In genomic region chr16:75234856-75235696, GRCh38 we compare ENCODE assay signal across 15 cellular contexts. TPM values are rescaled to one million over a fixed set of nuclear protein-coding genes. Genes with fewer than 3 reads are reported as not detected.
DNase-seq lines count a peak whose midpoint lies in the region; ATAC-seq and TF ChIP-seq lines count a peak whose summit lies in the region.
"Had no signal": no experiment of that assay in that cellular context is flagged by ENCODE, and none has a peak within 500 bp of the region (broad histone marks: within the 10 kb centered on the region; RNA-seq: fewer than 3 reads in every experiment).

No MANE protein-coding gene starts in this region.

- H3K4me3 Mint-ChIP-seq in MCF 10A (ENCODE audit: unreplicated experiment) = no peak overlapping the region
- H3K4me3 Mint-ChIP-seq: activated CD4-positive, alpha-beta memory T cell treated with anti-CD3 and anti-CD28 coated beads for 36 hours; dendritic cell treated with granulocyte-macrophage colony-stimulating factor and Interleukin-4, amounts not matched to agents 40 ng/mL and 50 ng/mL, for 4 days; natural killer cell had no signal

- H3K9me3 Mint-ChIP-seq in MCF 10A (ENCODE audit: unreplicated experiment) = no peaks in the 10 kb centered on the region
- H3K9me3 Mint-ChIP-seq: activated CD4-positive, alpha-beta memory T cell treated with anti-CD3 and anti-CD28 coated beads for 36 hours; dendritic cell treated with granulocyte-macrophage colony-stimulating factor and Interleukin-4, amounts not matched to agents 40 ng/mL and 50 ng/mL, for 4 days; natural killer cell had no signal

- 69% methylated on average over 24 of the region's 48 CpGs for WGBS in mammary epithelial cell (ENCODE audit: low coverage, missing lambda C conversion rate)
- WGBS in upper lobe of left lung, 2 donors = 81 to 86% methylated on average over 13 to 35 of the region's 48 CpGs

- intact Hi-C loops in mammary epithelial cell (cut with micrococcal nuclease) (loop anchor here (1.0 kb wide), 2 partner anchors 70 to 150 kb away; no protein-coding TSS in a partner anchor), MCF 10A (cut with micrococcal nuclease) (loop anchor here (1.0 to 5.0 kb wide), 2 partner anchors 150 to 167 kb away; no protein-coding TSS in a partner anchor)

- no peak overlapping the region for H3K4me2 ChIP-seq in mammary epithelial cell (ENCODE audit: insufficient read depth, low read depth, low read length)
- H3K4me2 ChIP-seq in osteoblast (ENCODE audit: insufficient read depth, low read length) = no peak overlapping the region

- no peak overlapping the region for H3K27ac Mint-ChIP-seq in MCF 10A (ENCODE audit: low read depth, unreplicated experiment)
- H3K27ac Mint-ChIP-seq: activated CD4-positive, alpha-beta memory T cell treated with anti-CD3 and anti-CD28 coated beads for 36 hours; dendritic cell treated with granulocyte-macrophage colony-stimulating factor and Interleukin-4, amounts not matched to agents 40 ng/mL and 50 ng/mL, for 4 days; natural killer cell had no signal

- H3K4me3 ChIP-seq in mammary epithelial cell (replicated peaks in 1 of 3; ENCODE audit: insufficient read depth in 1 of 3, low read depth in 2 of 3, low read length in 3 of 3) (no peak overlapping the region), coronary artery (no peak overlapping the region), osteoblast (ENCODE audit: insufficient read depth, low read length) (no peak overlapping the region), upper lobe of left lung (no peak overlapping the region)
- H3K4me3 ChIP-seq: SJSA1 had no signal

- H3K4me1 Mint-ChIP-seq in MCF 10A (ENCODE audit: insufficient read depth, unreplicated experiment) = peaks cover 11% of the 10 kb centered on the region

- H3K36me3 ChIP-seq in mammary epithelial cell (ENCODE audit: insufficient read depth, low read length) = peaks cover 19% of the 10 kb centered on the region
- H3K36me3 ChIP-seq in osteoblast (ENCODE audit: insufficient read depth, low read length) = peaks cover 79% of the 10 kb centered on the region
- peaks cover 0 to 62% (median 35%) of the 10 kb centered on the region in 4 donors for H3K36me3 ChIP-seq in upper lobe of left lung

- TF ChIP-seq CTCF in mammary epithelial cell (conservative IDR thresholded peaks at IDR 0.05 in 1 of 2, IDR thresholded peaks at IDR 0.05 in 1 of 2; ENCODE audit: extremely low read depth in 1 of 2, insufficient read depth in 1 of 2, low read depth in 1 of 2, low read length in 2 of 2) (no peak), MCF 10A (IDR thresholded peaks at IDR 0.05; ENCODE audit: unreplicated experiment) (no peak), coronary artery (IDR thresholded peaks at IDR 0.05) (no peak), osteoblast (IDR thresholded peaks at IDR 0.05; ENCODE audit: extremely low read depth, low read depth, low read length) (no peak), upper lobe of left lung (IDR thresholded peaks at IDR 0.05) (no peak)

- H3K9ac ChIP-seq in mammary epithelial cell (ENCODE audit: insufficient read depth, low read length) = no peak overlapping the region

- H3K27me3 ChIP-seq in mammary epithelial cell (ENCODE audit: insufficient read depth, low read length) (no peaks in the 10 kb centered on the region), osteoblast (ENCODE audit: insufficient read depth, low read length) (no peaks in the 10 kb centered on the region), upper lobe of left lung (no peaks in the 10 kb centered on the region)
- H3K27me3 ChIP-seq: SJSA1 had no signal

- H4K20me1 ChIP-seq in mammary epithelial cell (ENCODE audit: insufficient read depth, low read length) = peaks cover 4% of the 10 kb centered on the region
- H4K20me1 ChIP-seq in osteoblast (ENCODE audit: insufficient read depth, low read length) = peaks cover 59% of the 10 kb centered on the region

- ATAC-seq in upper lobe of left lung (ENCODE audit: low FRiP score in 2 of 2) (no peak), HG02981 (IDR thresholded peaks at IDR 0.05; ENCODE audit: unreplicated experiment) (no peak), GM18867 (IDR thresholded peaks at IDR 0.05; ENCODE audit: unreplicated experiment) (no peak)
- ATAC-seq: natural killer cell had no signal

- POLR2A ChIA-PET in MCF 10A (lab: Yijun Ruan, JAX) = interaction anchor here (0.8 to 2.4 kb wide), 7 partner anchors 15 to 150 kb away, joined by 3 to 30 read pairs (median 7); no protein-coding TSS in a partner anchor

- H3K9me3 ChIP-seq in mammary epithelial cell (replicated peaks; ENCODE audit: insufficient read depth, low read length) = no peaks in the 10 kb centered on the region
- no peaks in the 10 kb centered on the region for H3K9me3 ChIP-seq in osteoblast (ENCODE audit: low read depth, low read length)
- H3K9me3 ChIP-seq in upper lobe of left lung = no peaks in the 10 kb centered on the region
- H3K9me3 ChIP-seq: SJSA1 had no signal

- DNase-seq in mammary epithelial cell (no peak), MCF 10A (ENCODE audit: unreplicated experiment) (no peak), coronary artery (ENCODE audit: low spot score) (no peak), osteoblast (ENCODE audit: insufficient read length, low spot score, missing footprints) (peak; percentile 89), upper lobe of left lung (peak in 1 of 2 donors; percentile 85)
- no peak for DNase-seq in stimulated activated CD4-positive, alpha-beta T cell treated with anti-CD3 and anti-CD28 coated beads, Interleukin-4, amount 100 ng/mL, for 1 hour
- DNase-seq: activated CD4-positive, alpha-beta memory T cell treated with anti-CD3 and anti-CD28 coated beads for 36 hours; DND-41; natural killer cell; NCI-H1436; NCI-H2227 treated with DMSO at 0.1 percent for 48 hours had no signal

- peaks cover 40% of the 10 kb centered on the region for H3K4me1 ChIP-seq in mammary epithelial cell (ENCODE audit: insufficient read depth, low read length)
- peaks cover 22% of the 10 kb centered on the region for H3K4me1 ChIP-seq in osteoblast (ENCODE audit: insufficient read depth, low read length)
- peaks cover 28 to 50% (median 38%) of the 10 kb centered on the region in 4 donors for H3K4me1 ChIP-seq in upper lobe of left lung

- H3K79me2 ChIP-seq in mammary epithelial cell (ENCODE audit: insufficient read depth, low read length) (peaks cover 84% of the 10 kb centered on the region), osteoblast (ENCODE audit: insufficient read depth, low read length) (peaks cover 89% of the 10 kb centered on the region)

- peaks cover 48% of the 10 kb centered on the region for H3K36me3 Mint-ChIP-seq in MCF 10A (ENCODE audit: insufficient read depth, unreplicated experiment)
- H3K36me3 Mint-ChIP-seq: activated CD4-positive, alpha-beta memory T cell treated with anti-CD3 and anti-CD28 coated beads for 36 hours; natural killer cell had no signal

- CTCF ChIA-PET in mammary epithelial cell (lab: Charles Lee; ENCODE audit: low non-redundant PET) (interaction anchor here (1.4 kb wide), 1 partner anchor 150 kb away, joined by 9 read pairs; no protein-coding TSS in a partner anchor), MCF 10A (lab: Yijun Ruan, JAX) (interaction anchor here (0.6 to 5.5 kb wide), 20 partner anchors 9 to 177 kb away, joined by 3 to 106 read pairs (median 16); no protein-coding TSS in a partner anchor)

- H2AFZ ChIP-seq in mammary epithelial cell (ENCODE audit: low read depth, low read length) = no peak overlapping the region
- H2AFZ ChIP-seq in osteoblast (ENCODE audit: low read length) = no peak overlapping the region

- TF ChIP-seq POLR2A in upper lobe of left lung (IDR thresholded peaks at IDR 0.05) = no peak

- H3K27ac ChIP-seq in mammary epithelial cell (ENCODE audit: insufficient read depth, low read depth, low read length) = no peak overlapping the region
- peak overlapping the region; percentile 60 to 94 for H3K27ac ChIP-seq in coronary artery
- peak overlapping the region; percentile 61 for H3K27ac ChIP-seq in osteoblast (ENCODE audit: low read depth, low read length)
- peak overlapping the region in 3 of 4 donors; percentile 37 to 71 (median 71) for H3K27ac ChIP-seq in upper lobe of left lung

- H3K27me3 Mint-ChIP-seq in MCF 10A (ENCODE audit: insufficient read depth, unreplicated experiment) = no peaks in the 10 kb centered on the region
- H3K27me3 Mint-ChIP-seq: activated CD4-positive, alpha-beta memory T cell treated with anti-CD3 and anti-CD28 coated beads for 36 hours had no signal

- BruUV-seq in mammary epithelial cell (replicated peaks; lab: Mats Ljungman, UMichigan) (TSS peak; percentile 23), MCF 10A (replicated peaks; lab: Mats Ljungman, UMichigan) (no TSS peak)

- no peak for TF ChIP-seq EP300 in upper lobe of left lung (IDR thresholded peaks at IDR 0.05)

- dilution Hi-C loops in mammary epithelial cell (cut with HindIII; ENCODE audit: low sequenced_read_pairs) = loop anchor here (5.0 to 10.0 kb wide), 2 partner anchors 50 to 152 kb away; no protein-coding TSS in a partner anchor

- in situ Hi-C loops in mammary epithelial cell (cut with MboI; ENCODE audit: low sequenced_read_pairs in 2 of 2) = no loop called here

RNA-seq across cellular contexts. Expression of gene CTRB1, which starts 16.3 kb away (rescaled TPM):
- total RNA-seq in mammary epithelial cell = not detected
- not detected for polyA plus RNA-seq in mammary epithelial cell
- polyA minus RNA-seq in mammary epithelial cell = not detected
- total RNA-seq in MCF 10A (2022) = not detected in 2 replicates
- not detected in 2 replicates for total RNA-seq in osteoblast
- total RNA-seq in upper lobe of left lung = 10 to 100 TPM in 1 of 6 donors, 1 to 10 TPM in 1, not detected in 4; 5.1 to 11.3 TPM
- total RNA-seq: activated CD4-positive, alpha-beta memory T cell treated with anti-CD3 and anti-CD28 coated beads for 36 hours; natural killer cell; SJSA1 had no signal

RNA-seq across cellular contexts. Expression of gene BCAR1, which starts 16.3 kb away (rescaled TPM):
- total RNA-seq in mammary epithelial cell (100 to 1,000 TPM in 1 of 2 donors, 10 to 100 TPM in 1; 58.0 to 103 TPM), MCF 10A (2022) (58.6 and 68.1 TPM in 2 replicates), osteoblast (66.9 and 75.3 TPM in 2 replicates), upper lobe of left lung (10 to 100 TPM; 32.9 to 87.2 (median 61.7) TPM)
- 46.8 TPM for polyA plus RNA-seq in mammary epithelial cell
- polyA minus RNA-seq in mammary epithelial cell = 19.5 TPM
- total RNA-seq: natural killer cell had no signal

RNA-seq across cellular contexts. Expression of gene CTRB2, which starts 28.1 kb away (rescaled TPM):
- total RNA-seq in mammary epithelial cell (not detected), MCF 10A (2022) (not detected in 2 replicates), osteoblast (not detected in 2 replicates), upper lobe of left lung (10 to 100 TPM in 1 of 6 donors, 1 to 10 TPM in 1, not detected in 4; 9.8 to 15.9 TPM)
- not detected for polyA plus RNA-seq in mammary epithelial cell
- not detected for polyA minus RNA-seq in mammary epithelial cell
- total RNA-seq: activated CD4-positive, alpha-beta memory T cell treated with anti-CD3 and anti-CD28 coated beads for 36 hours; natural killer cell; SJSA1 had no signal
